Comparison of ENCODE assay signal across 9 cellular contexts in genomic region chr3:157235291-157235690, GRCh38.
"Had no signal": no experiment of that assay in that cellular context is flagged by ENCODE, and none has a peak within 500 bp of the region (broad histone marks: within the 10 kb centered on the region; RNA-seq: fewer than 3 reads in every experiment).

No MANE protein-coding gene starts in this region.

- H3K4me3 ChIP-seq: GM23248, HAP-1 had no signal

- H3K36me3 ChIP-seq: HAP-1 had no signal

- H3K4me3 Mint-ChIP-seq: HFFc6 had no signal

- H3K9me3 Mint-ChIP-seq: HFFc6 had no signal

- FAIRE-seq: H1, H54 had no signal

- H3K9me3 ChIP-seq: HAP-1 had no signal

- DNase-seq: GM23248, GOT3, H7, HCEC 1CT, HFFc6 had no signal

- H3K9ac ChIP-seq: GM23248 had no signal

- H3K27ac Mint-ChIP-seq: HFFc6 had no signal

- H3K4me1 ChIP-seq: HAP-1 had no signal

- H2AFZ ChIP-seq: GM23248 had no signal

- H3K27ac ChIP-seq: GM23248 had no signal

- ATAC-seq: HCT116 had no signal
